13 cellular contexts compared by ENCODE assay signal in genomic region chr2:233989221-233989620, GRCh38.
"Had no signal": no experiment of that assay in that cellular context is flagged by ENCODE, and none has a peak within 500 bp of the region (broad histone marks: within the 10 kb centered on the region; RNA-seq: fewer than 3 reads in every experiment).

No MANE protein-coding gene starts in this region.

- H3K36me3 ChIP-seq: breast epithelium, esophagus squamous epithelium, left lung had no signal

- H3K27me3 ChIP-seq: breast epithelium had no signal

- DNase-seq: activated CD4-positive, alpha-beta memory T cell treated with anti-CD3 and anti-CD28 coated beads, Interleukin-2, amount 10 ng/mL, durations not matched to agents 7 days and 5 days; activated naive CD4-positive, alpha-beta T cell treated with anti-CD3 and anti-CD28 coated beads, Interleukin-2, amount 10 ng/mL, durations not matched to agents 7 days and 5 days; amygdala; esophagus squamous epithelium; left lung; psoas muscle; stimulated activated CD4-positive, alpha-beta T cell treated with anti-CD3 and anti-CD28 coated beads, Interleukin-12 subunit alpha, Interleukin-12 subunit beta, amount 100 ng/mL, for 4 hours; stimulated activated CD4-positive, alpha-beta T cell treated with anti-CD3 and anti-CD28 coated beads, Interleukin-4, amount 100 ng/mL, for 1 hour; stimulated activated CD8-positive, alpha-beta memory T cell treated with anti-CD3 and anti-CD28 coated beads, Interleukin-4, amount 100 ng/mL, for 48 hours had no signal

- H3K4me3 Mint-ChIP-seq: activated CD4-positive, alpha-beta memory T cell treated with anti-CD3 and anti-CD28 coated beads, Interleukin-2, amount 10 ng/mL, durations not matched to agents 7 days and 5 days; activated naive CD4-positive, alpha-beta T cell treated with anti-CD3 and anti-CD28 coated beads, Interleukin-2, amount 10 ng/mL, durations not matched to agents 7 days and 5 days; memory B cell had no signal

- H3K27ac Mint-ChIP-seq: memory B cell had no signal

- ATAC-seq: left lung, psoas muscle had no signal

- FAIRE-seq: colon, islet of Langerhans had no signal

- H3K4me3 ChIP-seq: breast epithelium, esophagus squamous epithelium, left lung, psoas muscle had no signal
